In the genomic region with DNA sequence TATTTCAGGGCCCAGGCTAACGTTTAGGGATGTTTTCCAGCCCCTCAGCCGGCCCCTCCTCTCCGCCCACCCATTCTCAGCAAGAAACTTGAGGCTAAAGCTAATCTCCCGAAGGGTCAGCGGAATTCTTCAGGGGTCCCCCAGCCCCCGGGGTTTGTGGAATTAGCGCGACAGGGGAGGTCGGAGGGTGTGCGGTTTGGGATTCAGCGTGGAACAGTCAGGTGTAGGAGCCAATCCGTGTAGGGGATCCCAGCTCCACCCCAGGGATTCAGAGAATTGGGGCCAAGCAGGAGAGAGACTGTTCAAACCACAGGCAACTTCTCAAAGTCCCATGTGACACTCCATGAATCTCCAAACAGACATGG, we compare ENCODE assay signal across 9 cellular contexts. TPM values are rescaled to one million over a fixed set of nuclear protein-coding genes. Genes with fewer than 3 reads are reported as not detected.
A peak's percentile ranks its signal among the peaks of the same experiment; 100 is the strongest.
DNase-seq lines count a peak whose midpoint lies in the region; ATAC-seq and TF ChIP-seq lines count a peak whose summit lies in the region.
"Had no signal": no experiment of that assay in that cellular context is flagged by ENCODE, and none has a peak within 500 bp of the region (broad histone marks: within the 10 kb centered on the region; RNA-seq: fewer than 3 reads in every experiment).

No MANE protein-coding gene starts in this region.

- no peak for TF ChIP-seq RAD21 in HCT116 (IDR thresholded peaks at IDR 0.05; ENCODE audit: low read depth)

- 8 to 9% methylated on average over 12 of the region's 12 CpGs for WGBS in sigmoid colon, 2 donors

- no peaks in the 10 kb centered on the region for H4K20me1 ChIP-seq in HCT116 (ENCODE audit: insufficient read depth)

- no peak for TF ChIP-seq EP300 in sigmoid colon (IDR thresholded peaks at IDR 0.05)

- H3K4me1 ChIP-seq in HCT116 (ENCODE audit: control insufficient read depth in 1 of 2, insufficient read depth in 2 of 2, low read length in 2 of 2) (peaks cover 0 to 10% of the 10 kb centered on the region in 2 experiments; a peak in 1 of 4 replicates), Panc1 (ENCODE audit: control insufficient read depth, insufficient read depth, low read length) (peaks cover 6% of the 10 kb centered on the region), sigmoid colon (peaks cover 0 to 30% (median 8%) of the 10 kb centered on the region in 4 donors), mucosa of descending colon (ENCODE audit: low read depth) (peaks cover 5% of the 10 kb centered on the region)

- H2AFZ ChIP-seq in HCT116 (ENCODE audit: low read depth, low read length, poor library complexity, severe bottlenecking) = no peak overlapping the region

- CTCF ChIA-PET in HCT116 (lab: Charles Lee) = no interaction called here
- CTCF ChIA-PET in Panc1 (lab: Charles Lee) = interaction anchor here (0.8 kb wide), 1 partner anchor 237 kb away, joined by 3 read pairs; no protein-coding TSS in a partner anchor

- RAD21 ChIA-PET in HCT116 (lab: Charles Lee; ENCODE audit: low non-redundant PET in 1 of 2, low total read pairs in 2 of 2, uncharacterized antibody in 2 of 2, unreplicated experiment in 2 of 2) = no interaction called here

- in situ Hi-C loops in Panc1 (cut with HindIII; ENCODE audit: low pct_unique_long_range_greater_than_20kb, low sequenced_read_pairs) = no loop called here

- BruUV-seq in HCT116 (replicated peaks; lab: Mats Ljungman, UMichigan) = no TSS peak
- BruUV-seq in Panc1 (replicated peaks; lab: Mats Ljungman, UMichigan) = no TSS peak

- H3K9me2 ChIP-seq in HCT116 (ENCODE audit: insufficient read depth) = no peaks in the 10 kb centered on the region

- ATAC-seq in HCT116 (0 out of 2 replicates have a peak, but pooled peaks have one; percentile 24), Panc1 (no peak), mucosa of descending colon (no peak), GM21717 (IDR thresholded peaks at IDR 0.05; ENCODE audit: unreplicated experiment) (no peak)

- DNase-seq in HCT116 (ENCODE audit: low read depth, low spot score) (no peak), Panc1 (ENCODE audit: low read depth, low spot score) (no peak), fibroblast of the aortic adventitia (ENCODE audit: low read depth) (peak; percentile 56), sigmoid colon (no peak), mucosa of descending colon (no peak), NAMALWA (ENCODE audit: low spot score) (no peak), pons (ENCODE audit: low spot score) (no peak)

- H3K4me3 ChIP-seq in HCT116 (replicated peaks in 1 of 2; ENCODE audit: low read depth in 1 of 2, low read length in 2 of 2) = no peak overlapping the region; a peak in 1 of 4 replicates
- H3K4me3 ChIP-seq in Panc1 (ENCODE audit: low read depth in 2 of 2, low read length in 2 of 2) = peak overlapping the region; percentile 47 to 73
- peak overlapping the region; percentile 89 for H3K4me3 ChIP-seq in fibroblast of the aortic adventitia (ENCODE audit: low read depth, low read length)
- H3K4me3 ChIP-seq in sigmoid colon = peak overlapping the region; percentile 38 to 78 (median 66)
- H3K4me3 ChIP-seq in mucosa of descending colon = no peak overlapping the region

- H3K4me2 ChIP-seq in HCT116 (ENCODE audit: low read length) = peak overlapping the region; percentile 60

- TF ChIP-seq POLR2A in HCT116 (IDR thresholded peaks at IDR 0.05; ENCODE audit: borderline replicate concordance, extremely low read depth, insufficient read depth, insufficient read length) (no peak), sigmoid colon (IDR thresholded peaks at IDR 0.05) (no peak)

- no peak for TF ChIP-seq CTCF in HCT116 (IDR thresholded peaks at IDR 0.05 in 2 of 3, conservative IDR thresholded peaks at IDR 0.05 in 1 of 3; ENCODE audit: borderline replicate concordance in 1 of 3, insufficient read depth in 1 of 3, low read depth in 2 of 3, low read length in 2 of 3)
- no peak for TF ChIP-seq CTCF in Panc1 (IDR thresholded peaks at IDR 0.05)
- no peak for TF ChIP-seq CTCF in fibroblast of the aortic adventitia (IDR thresholded peaks at IDR 0.05; ENCODE audit: insufficient read depth, low read length)
- no peak for TF ChIP-seq CTCF in sigmoid colon (IDR thresholded peaks at IDR 0.05)
- TF ChIP-seq CTCF in mucosa of descending colon (IDR thresholded peaks at IDR 0.05) = no peak

- H3K27ac ChIP-seq in HCT116 (ENCODE audit: low read depth, low read length) (no peak overlapping the region), Panc1 (ENCODE audit: low read length) (no peak overlapping the region), sigmoid colon (peak overlapping the region; percentile 62 to 85 (median 74))

- no peaks in the 10 kb centered on the region for H3K36me3 ChIP-seq in HCT116 (ENCODE audit: control insufficient read depth in 1 of 2, insufficient read depth in 2 of 2, low read length in 2 of 2)
- H3K36me3 ChIP-seq in Panc1 (ENCODE audit: control insufficient read depth, insufficient read depth, low read length) = no peaks in the 10 kb centered on the region
- no peaks in the 10 kb centered on the region for H3K36me3 ChIP-seq in sigmoid colon
- no peaks in the 10 kb centered on the region for H3K36me3 ChIP-seq in mucosa of descending colon (ENCODE audit: low read depth)

- POLR2A ChIA-PET in HCT116 (lab: Charles Lee) (no interaction called here), Panc1 (lab: Charles Lee) (interaction anchor here (0.5 kb wide), 1 partner anchor 285 kb away, joined by 3 read pairs; no protein-coding TSS in a partner anchor)

- H3K9me3 ChIP-seq in HCT116 (ENCODE audit: control insufficient read depth in 1 of 2, insufficient read depth in 1 of 2, low read depth in 1 of 2, low read length in 2 of 2) (no peaks in the 10 kb centered on the region), Panc1 (ENCODE audit: control insufficient read depth, insufficient read depth, low read depth, low read length) (no peaks in the 10 kb centered on the region), sigmoid colon (no peaks in the 10 kb centered on the region), mucosa of descending colon (no peaks in the 10 kb centered on the region)

- intact Hi-C loops in HCT116 (cut with micrococcal nuclease) (no loop called here), Panc1 (cut with micrococcal nuclease; ENCODE audit: unreplicated experiment) (no loop called here), sigmoid colon (cut with DNase I) (loop anchor here (5.0 kb wide), 1 partner anchor 236 kb away; no protein-coding TSS in a partner anchor), mucosa of descending colon (cut with DNase I, micrococcal nuclease) (no loop called here)

- H3K79me2 ChIP-seq in HCT116 (ENCODE audit: insufficient read depth, low read length) = no peaks in the 10 kb centered on the region

- H3K9ac ChIP-seq in HCT116 (ENCODE audit: low read length) = no peak overlapping the region

- H3K27me3 ChIP-seq in HCT116 (ENCODE audit: insufficient read depth, low read length) (no peaks in the 10 kb centered on the region), Panc1 (ENCODE audit: control insufficient read depth, insufficient read depth, low read length) (peaks cover 17% of the 10 kb centered on the region), sigmoid colon (no peaks in the 10 kb centered on the region)

TF ChIP-seq in HCT116, 20 proteins besides CTCF, POLR2A, EP300 and RAD21:
- TF ChIP-seq, protein P1, sequence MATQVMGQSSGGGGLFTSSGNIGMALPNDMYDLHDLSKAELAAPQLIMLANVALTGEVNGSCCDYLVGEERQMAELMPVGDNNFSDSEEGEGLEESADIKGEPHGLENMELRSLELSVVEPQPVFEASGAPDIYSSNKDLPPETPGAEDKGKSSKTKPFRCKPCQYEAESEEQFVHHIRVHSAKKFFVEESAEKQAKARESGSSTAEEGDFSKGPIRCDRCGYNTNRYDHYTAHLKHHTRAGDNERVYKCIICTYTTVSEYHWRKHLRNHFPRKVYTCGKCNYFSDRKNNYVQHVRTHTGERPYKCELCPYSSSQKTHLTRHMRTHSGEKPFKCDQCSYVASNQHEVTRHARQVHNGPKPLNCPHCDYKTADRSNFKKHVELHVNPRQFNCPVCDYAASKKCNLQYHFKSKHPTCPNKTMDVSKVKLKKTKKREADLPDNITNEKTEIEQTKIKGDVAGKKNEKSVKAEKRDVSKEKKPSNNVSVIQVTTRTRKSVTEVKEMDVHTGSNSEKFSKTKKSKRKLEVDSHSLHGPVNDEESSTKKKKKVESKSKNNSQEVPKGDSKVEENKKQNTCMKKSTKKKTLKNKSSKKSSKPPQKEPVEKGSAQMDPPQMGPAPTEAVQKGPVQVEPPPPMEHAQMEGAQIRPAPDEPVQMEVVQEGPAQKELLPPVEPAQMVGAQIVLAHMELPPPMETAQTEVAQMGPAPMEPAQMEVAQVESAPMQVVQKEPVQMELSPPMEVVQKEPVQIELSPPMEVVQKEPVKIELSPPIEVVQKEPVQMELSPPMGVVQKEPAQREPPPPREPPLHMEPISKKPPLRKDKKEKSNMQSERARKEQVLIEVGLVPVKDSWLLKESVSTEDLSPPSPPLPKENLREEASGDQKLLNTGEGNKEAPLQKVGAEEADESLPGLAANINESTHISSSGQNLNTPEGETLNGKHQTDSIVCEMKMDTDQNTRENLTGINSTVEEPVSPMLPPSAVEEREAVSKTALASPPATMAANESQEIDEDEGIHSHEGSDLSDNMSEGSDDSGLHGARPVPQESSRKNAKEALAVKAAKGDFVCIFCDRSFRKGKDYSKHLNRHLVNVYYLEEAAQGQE (IDR thresholded peaks at IDR 0.05; ENCODE audit: low read depth) = no peak
- TF ChIP-seq SRF (IDR thresholded peaks at IDR 0.05; ENCODE audit: low read depth) (no peak), EZH2 (IDR thresholded peaks at IDR 0.05) (no peak), YY1 (IDR thresholded peaks at IDR 0.05; ENCODE audit: extremely low read depth, insufficient replicate concordance, low read depth, low read length) (no peak), EGR1 (IDR thresholded peaks at IDR 0.05; ENCODE audit: low read depth) (no peak), CEBPB (IDR thresholded peaks at IDR 0.05; ENCODE audit: low read depth) (no peak), ZFX (IDR thresholded peaks at IDR 0.05) (no peak), SP1 (IDR thresholded peaks at IDR 0.05; ENCODE audit: low read depth) (no peak)

RNA-seq across cellular contexts. Expression of a gene that starts 1.7 kb away (rescaled TPM):
- total RNA-seq in HCT116 (2021; ENCODE audit: unreplicated experiment) (0.37 TPM), Panc1 (2021; ENCODE audit: unreplicated experiment) (2.1 TPM), fibroblast of the aortic adventitia (ENCODE audit: low replicate concordance) (175 and 216 TPM in 2 replicates), sigmoid colon (10 to 100 TPM in 2 of 4 donors, 1 to 10 TPM in 1, under 1 TPM in 1; 0.83 to 34.2 (median 7.3) TPM), mucosa of descending colon (1 to 10 TPM in 2 of 3 donors, under 1 TPM in 1; 0.38 to 3.7 (median 1.1) TPM)
- 0.05 and 0.09 TPM in 2 replicates for polyA plus RNA-seq in HCT116 (2012)
- polyA plus RNA-seq in Panc1 (2012; ENCODE audit: insufficient read length) = 1.7 TPM
- 10 to 100 TPM in 1 of 3 donors, 1 to 10 TPM in 1, under 1 TPM in 1; 0.69 to 10.9 (median 5.4) TPM for polyA plus RNA-seq in sigmoid colon
- total RNA-seq: T-helper 2 cell treated with Interferon-gamma antibody and Interleukin-4, amounts not matched to agents 100 ng/mL and 5 ng/mL, for 36 hours had no signal

Comparison
In these comparisons a context has a peak if more than half of its experiments do, and no peak if none do; other contexts are left out.
1. H3K27ac ChIP-seq: peak in sigmoid colon (4 of 4); none in HCT116 (single experiment) and Panc1 (single experiment).
2. H3K4me3 ChIP-seq: peak in Panc1 (2 of 2), fibroblast of the aortic adventitia (single experiment) and sigmoid colon (4 of 4); none in HCT116 (0 of 2) and mucosa of descending colon (single experiment).